In the genomic region with DNA sequence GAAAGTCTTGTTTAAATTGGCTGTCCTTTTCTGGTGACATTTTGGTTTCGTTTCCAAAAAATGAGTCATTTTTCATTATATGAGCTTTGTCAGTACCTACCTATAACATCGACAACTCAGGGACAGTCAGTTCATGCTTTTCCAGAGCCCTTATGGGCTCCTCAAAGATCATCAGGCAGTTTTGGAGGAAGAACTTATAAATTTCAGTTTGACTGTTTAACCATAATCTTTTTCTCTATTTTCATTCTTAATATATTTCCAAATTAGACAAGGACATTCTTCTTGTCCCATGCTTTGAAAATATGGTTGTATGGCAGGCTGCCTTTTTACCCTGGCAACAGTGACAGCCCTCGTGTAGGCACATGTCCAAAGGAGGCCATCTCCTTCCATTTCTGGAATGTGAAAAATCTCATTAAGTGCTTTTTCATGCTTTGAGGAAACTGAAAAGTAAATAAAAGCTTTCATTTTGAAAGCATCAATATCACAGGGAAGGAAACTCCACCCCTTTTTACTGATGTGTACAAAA, we compare ENCODE assay signal across 8 cellular contexts. TPM values are rescaled to one million over a fixed set of nuclear protein-coding genes. Genes with fewer than 3 reads are reported as not detected.
DNase-seq lines count a peak whose midpoint lies in the region; ATAC-seq and TF ChIP-seq lines count a peak whose summit lies in the region.

No MANE protein-coding gene starts in this region.

- TF ChIP-seq CTCF in gastrocnemius medialis (IDR thresholded peaks at IDR 0.05 in 4 of 5, conservative IDR thresholded peaks at IDR 0.05 in 1 of 5) (no peak), mucosa of descending colon (IDR thresholded peaks at IDR 0.05) (no peak)

- ATAC-seq in GM21619 (IDR thresholded peaks at IDR 0.05; ENCODE audit: unreplicated experiment) (peak; percentile 57), gastrocnemius medialis (no peak), mucosa of descending colon (no peak)

- H3K9me3 ChIP-seq in gastrocnemius medialis (no peaks in the 10 kb centered on the region), mucosa of descending colon (no peaks in the 10 kb centered on the region)

- H3K27ac ChIP-seq in gastrocnemius medialis = peak overlapping the region; percentile 86 to 95 (median 89)

- DNase-seq in GM03348 (ENCODE audit: low spot score) (peak; percentile 72), NCI-H69 (lab: John Stamatoyannopoulos, UW) (peak; percentile 41), dedifferentiated amniotic fluid mesenchymal stem cell (ENCODE audit: extremely low spot score) (peak; percentile 67), gastrocnemius medialis (no peak), mucosa of descending colon (no peak), NCI-H1417 treated with DMSO at 0.1 percent for 48 hours (lab: John Stamatoyannopoulos, UW) (no peak)
- DNase-seq in central memory CD4-positive, alpha-beta T cell = no peak

- H3K4me1 ChIP-seq in gastrocnemius medialis (peaks cover 16 to 30% of the 10 kb centered on the region in 2 donors), mucosa of descending colon (ENCODE audit: low read depth) (peaks cover 16% of the 10 kb centered on the region)

- H3K36me3 ChIP-seq in gastrocnemius medialis (no peaks in the 10 kb centered on the region), mucosa of descending colon (ENCODE audit: low read depth) (no peaks in the 10 kb centered on the region)

- intact Hi-C loops in gastrocnemius medialis (cut with DNase I; ENCODE audit: low total_unique reads) = loop anchor here (5.0 to 10.0 kb wide), 5 partner anchors 216 to 756 kb away; partner anchors contain the start of genes GYPC and SFT2D3
- intact Hi-C loops in mucosa of descending colon (cut with DNase I, micrococcal nuclease) = no loop called here

- peak overlapping the region in 1 of 4 donors; percentile 7 for H3K4me3 ChIP-seq in gastrocnemius medialis
- H3K4me3 ChIP-seq in mucosa of descending colon = no peak overlapping the region

- in situ Hi-C loops in gastrocnemius medialis (cut with MboI; ENCODE audit: low sequenced_read_pairs in 4 of 4) = loop anchor here in 1 of 4 donors (25.0 kb wide), 1 partner anchor 324 kb away; no protein-coding TSS in a partner anchor

- no peaks in the 10 kb centered on the region for H3K27me3 ChIP-seq in gastrocnemius medialis

- no peak for TF ChIP-seq POLR2A in gastrocnemius medialis (IDR thresholded peaks at IDR 0.05)

RNA-seq across cellular contexts. Expression of gene PROC, which starts 7.3 kb away (rescaled TPM):
- total RNA-seq in gastrocnemius medialis (under 1 TPM in 2 of 4 donors, not detected in 2; 0.29 to 0.58 TPM), mucosa of descending colon (1 to 10 TPM in 1 of 3 donors, under 1 TPM in 2; 0.80 to 3.6 (median 0.95) TPM)

RNA-seq across cellular contexts. Expression of gene MAP3K2, which starts 23.2 kb away (rescaled TPM):
- total RNA-seq in gastrocnemius medialis (10 to 100 TPM; 33.8 to 46.4 (median 39.4) TPM), mucosa of descending colon (10 to 100 TPM; 71.8 to 80.6 (median 77.1) TPM)

Comparison
In these comparisons a context has a peak if more than half of its experiments do, and no peak if none do; other contexts are left out.
1. DNase-seq: peak in GM03348 (single experiment), NCI-H69 (single experiment) and dedifferentiated amniotic fluid mesenchymal stem cell (single experiment); none in gastrocnemius medialis (0 of 2), central memory CD4-positive, alpha-beta T cell (single experiment), mucosa of descending colon (0 of 3) and NCI-H1417 treated with DMSO at 0.1 percent for 48 hours (single experiment).